Comparison of ENCODE assay signal across 9 cellular contexts in genomic region chr19:42198676-42199439, GRCh38. TPM values are rescaled to one million over a fixed set of nuclear protein-coding genes. Genes with fewer than 3 reads are reported as not detected.
A peak's percentile ranks its signal among the peaks of the same experiment; 100 is the strongest.
DNase-seq lines count a peak whose midpoint lies in the region; ATAC-seq and TF ChIP-seq lines count a peak whose summit lies in the region.
"Had no signal": no experiment of that assay in that cellular context is flagged by ENCODE, and none has a peak within 500 bp of the region (broad histone marks: within the 10 kb centered on the region; RNA-seq: fewer than 3 reads in every experiment).

No MANE protein-coding gene starts in this region.

- H3K4me1 ChIP-seq in foreskin keratinocyte = peaks cover 13% of the 10 kb centered on the region
- peaks cover 50% of the 10 kb centered on the region for H3K4me1 ChIP-seq in suprapubic skin

- ATAC-seq in HG03175 (IDR thresholded peaks at IDR 0.05; ENCODE audit: unreplicated experiment) (peak; percentile 45), foreskin keratinocyte (peak; percentile 4)

- H3K4me3 ChIP-seq in suprapubic skin = peak overlapping the region; percentile 9
- H3K4me3 ChIP-seq: SK-N-MC had no signal

- H3K27me3 ChIP-seq in foreskin keratinocyte = no peaks in the 10 kb centered on the region
- no peaks in the 10 kb centered on the region for H3K27me3 ChIP-seq in suprapubic skin

- peaks cover 31% of the 10 kb centered on the region for H3K36me3 ChIP-seq in suprapubic skin

- no peaks in the 10 kb centered on the region for H3K9me3 ChIP-seq in suprapubic skin

- H3K27ac ChIP-seq in foreskin keratinocyte (peak overlapping the region; percentile 4), suprapubic skin (peak overlapping the region; percentile 24)
- H3K27ac ChIP-seq: SK-N-MC had no signal

- peak; percentile 87 for DNase-seq in GM19238 (ENCODE audit: insufficient read length, low spot score)
- DNase-seq in activated CD4-positive, alpha-beta T cell treated with anti-CD3 and anti-CD28 coated beads, Interleukin-2, amount 50 U/mL, for 4 hours = peak; percentile 31 to 40
- DNase-seq in foreskin keratinocyte = peak in 1 of 2 donors; percentile 53
- DNase-seq in suprapubic skin (ENCODE audit: low spot score in 2 of 2) = no peak
- no peak for DNase-seq in NCI-H748 treated with DMSO at 0.1 percent for 48 hours (lab: John Stamatoyannopoulos, UW)
- DNase-seq in NCI-H748 (lab: John Stamatoyannopoulos, UW; ENCODE audit: unreplicated experiment) = no peak
- no peak for DNase-seq in NCI-H524 treated with DMSO at 0.1 percent for 48 hours (lab: John Stamatoyannopoulos, UW)

- TF ChIP-seq EP300 in suprapubic skin (IDR thresholded peaks at IDR 0.05) = no peak

- TF ChIP-seq POLR2A in suprapubic skin (IDR thresholded peaks at IDR 0.05) = no peak

- 59% methylated on average over 3 of the region's 7 CpGs for WGBS in suprapubic skin

- TF ChIP-seq CTCF in foreskin keratinocyte (conservative IDR thresholded peaks at IDR 0.05) = no peak
- no peak for TF ChIP-seq CTCF in suprapubic skin (IDR thresholded peaks at IDR 0.05)

RNA-seq across cellular contexts. Expression of gene DEDD2, which starts 18.6 kb away (rescaled TPM):
- total RNA-seq in foreskin keratinocyte (33.2 and 35.1 TPM in 2 replicates), suprapubic skin (10 to 100 TPM; 51.3 to 78.9 (median 65.6) TPM)
- 35.4 and 40.6 TPM in 2 replicates for polyA plus RNA-seq in foreskin keratinocyte

RNA-seq across cellular contexts. Expression of gene ZNF526, which starts 21.3 kb away (rescaled TPM):
- 13.5 and 15.1 TPM in 2 replicates for total RNA-seq in foreskin keratinocyte
- 7.2 and 7.5 TPM in 2 replicates for polyA plus RNA-seq in foreskin keratinocyte
- total RNA-seq in suprapubic skin = 10 to 100 TPM in 2 of 4 donors, 1 to 10 TPM in 2; 4.2 to 12.9 (median 8.9) TPM

RNA-seq across cellular contexts. Expression of gene GSK3A, which starts 43.5 kb away (rescaled TPM):
- 37.2 and 42.6 TPM in 2 replicates for total RNA-seq in foreskin keratinocyte
- 66.2 and 69.5 TPM in 2 replicates for polyA plus RNA-seq in foreskin keratinocyte
- 10 to 100 TPM; 24.0 to 37.3 (median 28.3) TPM for total RNA-seq in suprapubic skin

RNA-seq across cellular contexts. Expression of gene ERF, which starts 56.1 kb away (rescaled TPM):
- total RNA-seq in foreskin keratinocyte = 83.9 and 91.9 TPM in 2 replicates
- 87.6 and 96.7 TPM in 2 replicates for polyA plus RNA-seq in foreskin keratinocyte
- total RNA-seq in suprapubic skin = 10 to 100 TPM; 36.8 to 49.5 (median 45.8) TPM

Comparison
In these comparisons a context has a peak if more than half of its experiments do, and no peak if none do; other contexts are left out.
1. DNase-seq: peak in GM19238 (single experiment) and activated CD4-positive, alpha-beta T cell treated with anti-CD3 and anti-CD28 coated beads, Interleukin-2, amount 50 U/mL, for 4 hours (2 of 2); none in suprapubic skin (0 of 2), NCI-H748 treated with DMSO at 0.1 percent for 48 hours (single experiment), NCI-H748 (single experiment) and NCI-H524 treated with DMSO at 0.1 percent for 48 hours (single experiment).